Comparison of ENCODE assay signal across 8 cellular contexts in the genomic region with DNA sequence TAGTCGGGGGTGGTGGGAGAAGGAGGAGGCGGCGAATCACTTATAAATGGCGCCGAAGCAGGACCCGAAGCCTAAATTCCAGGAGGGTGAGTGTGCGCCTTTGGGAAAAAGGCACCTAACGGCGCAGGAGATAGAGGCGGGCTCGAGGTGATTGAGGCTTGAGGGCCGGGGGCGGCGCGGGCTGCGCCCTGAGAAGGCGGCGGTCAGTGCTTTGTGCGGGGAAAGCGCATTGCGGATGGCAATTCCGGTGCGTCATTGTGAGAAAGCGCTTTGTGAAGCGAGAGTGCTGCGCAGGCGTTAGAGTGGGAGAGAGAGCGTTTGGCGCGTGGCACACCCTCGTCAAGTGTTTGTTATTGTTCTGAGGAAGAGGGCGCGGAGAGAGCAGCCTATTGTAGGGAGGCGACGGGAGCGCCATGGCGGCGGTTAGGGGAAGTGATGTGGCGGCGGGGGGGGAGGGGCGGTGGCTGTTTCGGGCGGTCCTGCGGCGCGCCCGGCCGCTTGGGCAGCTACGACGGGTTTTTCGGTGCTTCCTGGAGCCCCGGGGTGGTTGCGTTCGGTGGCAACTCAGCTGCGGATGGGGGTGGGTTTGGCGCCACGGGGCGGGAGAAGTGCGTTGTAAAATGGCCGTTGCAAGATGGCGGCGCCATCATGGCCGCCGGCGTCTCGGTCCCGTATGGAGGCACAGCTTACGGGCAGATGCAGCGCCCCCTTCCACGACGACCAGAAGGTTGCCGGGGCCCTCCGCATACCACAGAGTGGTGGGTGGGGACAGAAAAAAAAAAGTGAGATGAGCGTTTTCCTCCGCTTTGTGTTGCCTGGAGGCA. TPM values are rescaled to one million over a fixed set of nuclear protein-coding genes. Genes with fewer than 3 reads are reported as not detected.
DNase-seq lines count a peak whose midpoint lies in the region; ATAC-seq and TF ChIP-seq lines count a peak whose summit lies in the region.

No MANE protein-coding gene starts in this region.

- peak; percentile 80 for ATAC-seq in HG02642 (IDR thresholded peaks at IDR 0.05; ENCODE audit: poor library complexity, unreplicated experiment)
- ATAC-seq in heart left ventricle, result peak; percentile 57 to 78 (median 76)
- ATAC-seq in upper lobe of left lung (ENCODE audit: low FRiP score in 2 of 2), result peak; percentile 88 to 91

- H3K4me1 ChIP-seq in adipocyte (ENCODE audit: control insufficient read depth, insufficient read depth, low read length), result peaks cover 31% of the 10 kb centered on the region
- H3K4me1 ChIP-seq in heart left ventricle, result peaks cover 3 to 47% (median 38%) of the 10 kb centered on the region in 12 donors
- peaks cover 35 to 45% (median 38%) of the 10 kb centered on the region in 4 donors for H3K4me1 ChIP-seq in upper lobe of left lung

- WGBS in heart left ventricle, 4 donors, result 0 to 1% (median 1%) methylated on average over 57 to 75 of the region's 75 CpGs
- 0 to 1% methylated on average over 55 to 66 of the region's 75 CpGs for WGBS in upper lobe of left lung, 2 donors

- peak; percentile 60 for TF ChIP-seq CTCF in GM12872 (IDR thresholded peaks at IDR 0.05; ENCODE audit: insufficient read depth, low read depth, low read length)
- peak; percentile 7 to 61 (median 42) for TF ChIP-seq CTCF in heart left ventricle (IDR thresholded peaks at IDR 0.05)
- TF ChIP-seq CTCF in upper lobe of left lung (IDR thresholded peaks at IDR 0.05), result peak in 5 of 6 experiments; percentile 15 to 35 (median 24)

- H3K27me3 ChIP-seq in adipocyte (replicated peaks; ENCODE audit: control insufficient read depth, insufficient read depth, low read length), result no peaks in the 10 kb centered on the region
- H3K27me3 ChIP-seq in heart left ventricle, result no peaks in the 10 kb centered on the region
- no peaks in the 10 kb centered on the region for H3K27me3 ChIP-seq in upper lobe of left lung

- H3K4me3 ChIP-seq in adipocyte (ENCODE audit: low read length) (peak overlapping the region; percentile 100), heart left ventricle (peak overlapping the region; percentile 61 to 100 (median 95)), upper lobe of left lung (peak overlapping the region; percentile 51 to 98 (median 73))

- no peaks in the 10 kb centered on the region for H3K9me3 ChIP-seq in adipocyte (ENCODE audit: control insufficient read depth, low read length)
- no peaks in the 10 kb centered on the region for H3K9me3 ChIP-seq in heart left ventricle
- H3K9me3 ChIP-seq in upper lobe of left lung, result no peaks in the 10 kb centered on the region

- TF ChIP-seq EP300 in upper lobe of left lung (IDR thresholded peaks at IDR 0.05), result peak in 1 of 4 donors; percentile 2

- DNase-seq in NCI-H1105 treated with DMSO at 0.1 percent for 48 hours (lab: John Stamatoyannopoulos, UW) (peak; percentile 78), SW 1271 (lab: John Stamatoyannopoulos, UW) (peak; percentile 68 to 93), adipocyte (ENCODE audit: low read depth) (peak; percentile 94), heart left ventricle (peak; percentile 85 to 91 (median 89)), posterior vena cava (ENCODE audit: low spot score) (peak; percentile 94), upper lobe of left lung (peak; percentile 82 to 94)

- TF ChIP-seq POLR2A in heart left ventricle (IDR thresholded peaks at IDR 0.05) (peak; percentile 67 to 84), upper lobe of left lung (IDR thresholded peaks at IDR 0.05) (peak in 3 of 4 donors; percentile 58 to 90 (median 86))

- intact Hi-C loops in heart left ventricle (cut with DNase I) (loop anchor here in 5 of 10 donors (5.0 to 10.0 kb wide), 5 partner anchors 48 to 118 kb away; partner anchors contain the start of gene ADAMTS7 (in 3 of the 5)), posterior vena cava (cut with DNase I) (no loop called here)

- H3K9ac ChIP-seq in adipocyte (ENCODE audit: low read length), result peak overlapping the region; percentile 100

- no peaks in the 10 kb centered on the region for H3K36me3 ChIP-seq in adipocyte (ENCODE audit: control insufficient read depth, insufficient read depth, low read length, severe bottlenecking)
- H3K36me3 ChIP-seq in heart left ventricle, result peaks cover 0 to 2% (median 0%) of the 10 kb centered on the region in 9 donors
- H3K36me3 ChIP-seq in upper lobe of left lung, result no peaks in the 10 kb centered on the region

- H3K27ac ChIP-seq in heart left ventricle (peak overlapping the region; percentile 96 to 100 (median 100)), upper lobe of left lung (peak overlapping the region; percentile 99 to 100 (median 100))

RNA-seq across cellular contexts. Expression of gene MORF4L1, which starts 0.5 kb away (rescaled TPM):
- total RNA-seq in heart left ventricle (100 to 1,000 TPM; 260 to 384 (median 328) TPM), posterior vena cava (100 to 1,000 TPM; 311 to 339 TPM), upper lobe of left lung (100 to 1,000 TPM; 202 to 462 (median 292) TPM)
- 100 to 1,000 TPM; 162 to 549 TPM for polyA plus RNA-seq in heart left ventricle

Comparison
In these comparisons a context has a peak if more than half of its experiments do, and no peak if none do; other contexts are left out.
1. Peak in every context shown above with its lines: DNase-seq, ATAC-seq, H3K4me3 ChIP-seq and H3K27ac ChIP-seq.